Comparison of ENCODE assay signal across 14 cellular contexts in the genomic region with DNA sequence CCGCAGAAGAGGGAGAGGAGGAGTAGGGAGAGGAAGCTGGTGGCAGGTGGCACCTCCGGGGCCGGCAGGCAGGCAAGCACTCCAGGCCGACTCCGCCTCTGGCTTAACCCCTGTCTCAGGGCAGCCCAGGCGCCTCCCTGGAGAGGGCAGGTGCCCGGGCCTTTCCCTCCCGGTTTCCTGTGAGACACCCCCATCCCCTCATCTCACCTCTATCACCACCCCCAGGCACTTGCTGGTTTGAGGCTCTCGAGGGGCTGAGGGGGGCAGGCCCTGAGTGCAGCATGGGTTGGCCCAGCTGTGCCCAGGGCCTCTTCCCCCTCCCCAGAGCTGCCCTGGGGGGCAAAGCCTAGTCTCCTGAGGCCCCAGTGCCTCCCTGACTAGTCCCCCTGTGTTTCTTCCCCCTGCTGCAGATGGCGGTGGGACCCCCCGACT. TPM values are rescaled to one million over a fixed set of nuclear protein-coding genes. Genes with fewer than 3 reads are reported as not detected.
A peak's percentile ranks its signal among the peaks of the same experiment; 100 is the strongest.
DNase-seq lines count a peak whose midpoint lies in the region; ATAC-seq, FAIRE-seq and TF ChIP-seq lines count a peak whose summit lies in the region.
"Had no signal": no experiment of that assay in that cellular context is flagged by ENCODE, and none has a peak within 500 bp of the region (broad histone marks: within the 10 kb centered on the region; RNA-seq: fewer than 3 reads in every experiment).

No MANE protein-coding gene starts in this region.

- FAIRE-seq in small intestine (lab: Jason Lieb, UNC), result no peak

- no peaks in the 10 kb centered on the region for H3K9me3 ChIP-seq in RWPE2 (ENCODE audit: severe bottlenecking)
- H3K9me3 ChIP-seq in small intestine (ENCODE audit: control insufficient read depth, low read depth), result no peaks in the 10 kb centered on the region
- H3K9me3 ChIP-seq: suprapubic skin had no signal

- no peaks in the 10 kb centered on the region for H3K36me3 Mint-ChIP-seq in activated naive CD4-positive, alpha-beta T cell treated with anti-CD3 and anti-CD28 coated beads, Interleukin-2, amount 50 U/mL, for 72 hours
- H3K36me3 Mint-ChIP-seq in activated naive CD4-positive, alpha-beta T cell treated with anti-CD3 and anti-CD28 coated beads, Interleukin-2, amount 10 ng/mL, durations not matched to agents 7 days and 5 days, result peaks cover 12% of the 10 kb centered on the region
- H3K36me3 Mint-ChIP-seq: brain, natural killer cell had no signal

- CTCF ChIA-PET in activated naive CD4-positive, alpha-beta T cell treated with anti-CD3 and anti-CD28 coated beads, Interleukin-2, amount 10 ng/mL, durations not matched to agents 7 days and 5 days (lab: Charles Lee), result interaction anchor here (1.1 to 2.3 kb wide), 6 partner anchors 9 to 305 kb away, joined by 3 to 14 read pairs (median 4); a partner anchor contains a TSS

- H3K4me1 Mint-ChIP-seq in activated naive CD4-positive, alpha-beta T cell treated with anti-CD3 and anti-CD28 coated beads, Interleukin-2, amount 10 ng/mL, durations not matched to agents 7 days and 5 days, result no peaks in the 10 kb centered on the region
- H3K4me1 Mint-ChIP-seq: CD14-positive monocyte had no signal

- no peak overlapping the region for H3K4me3 Mint-ChIP-seq in activated naive CD4-positive, alpha-beta T cell treated with anti-CD3 and anti-CD28 coated beads, Interleukin-2, amount 10 ng/mL, durations not matched to agents 7 days and 5 days
- H3K4me3 Mint-ChIP-seq: brain, CD14-positive monocyte, natural killer cell had no signal

- no peaks in the 10 kb centered on the region for H3K4me1 ChIP-seq in RWPE2 (ENCODE audit: insufficient read depth, poor library complexity, severe bottlenecking)
- H3K4me1 ChIP-seq in small intestine (ENCODE audit: control insufficient read depth in 2 of 2, insufficient read depth in 1 of 2, low read depth in 1 of 2, low read length in 1 of 2), result no peaks in the 10 kb centered on the region

- WGBS in small intestine, 3 donors, result 16 to 43% (median 21%) methylated on average over 7 to 11 of the region's 11 CpGs

- H3K27ac ChIP-seq in RWPE2 (ENCODE audit: poor library complexity, severe bottlenecking) (no peak overlapping the region), small intestine (ENCODE audit: low read depth in 1 of 2, low read length in 1 of 2) (no peak overlapping the region)
- H3K27ac ChIP-seq: suprapubic skin had no signal

- ATAC-seq in activated naive CD4-positive, alpha-beta T cell treated with anti-CD3 and anti-CD28 coated beads, Interleukin-2, amount 50 U/mL, for 72 hours, result peak; percentile 12 to 25
- ATAC-seq in RWPE2 (ENCODE audit: low read depth), result peak; percentile 34; the same call in 2 of the 3 replicates
- ATAC-seq in GM19467 (IDR thresholded peaks at IDR 0.05; ENCODE audit: unreplicated experiment), result no peak

- peaks cover 23% of the 10 kb centered on the region for H3K27me3 Mint-ChIP-seq in activated naive CD4-positive, alpha-beta T cell treated with anti-CD3 and anti-CD28 coated beads, Interleukin-2, amount 10 ng/mL, durations not matched to agents 7 days and 5 days
- H3K27me3 Mint-ChIP-seq: brain had no signal

- peak overlapping the region in 1 of 2 donors; percentile 55 for H3K27ac Mint-ChIP-seq in activated naive CD4-positive, alpha-beta T cell treated with anti-CD3 and anti-CD28 coated beads, Interleukin-2, amount 50 U/mL, for 72 hours
- H3K27ac Mint-ChIP-seq in activated naive CD4-positive, alpha-beta T cell treated with anti-CD3 and anti-CD28 coated beads, Interleukin-2, amount 10 ng/mL, durations not matched to agents 7 days and 5 days, result no peak overlapping the region
- H3K27ac Mint-ChIP-seq: natural killer cell had no signal

- no peak for DNase-seq in activated naive CD4-positive, alpha-beta T cell treated with anti-CD3 and anti-CD28 coated beads, Interleukin-2, amount 50 U/mL, for 72 hours (ENCODE audit: low spot score in 2 of 2)
- no peak for DNase-seq in activated naive CD4-positive, alpha-beta T cell treated with anti-CD3 and anti-CD28 coated beads, Interleukin-2, amount 10 ng/mL, durations not matched to agents 7 days and 5 days
- DNase-seq in HT-29 (ENCODE audit: low spot score), result peak; percentile 61
- DNase-seq in RWPE2 (ENCODE audit: low spot score), result peak; percentile 60
- DNase-seq in small intestine, result peak; percentile 20
- DNase-seq in COR-L47 (lab: John Stamatoyannopoulos, UW), result no peak
- DNase-seq in NCI-H146 treated with DMSO at 0.1 percent for 48 hours (lab: John Stamatoyannopoulos, UW; ENCODE audit: unreplicated experiment), result no peak
- DNase-seq: KG1, natural killer cell had no signal

- no peaks in the 10 kb centered on the region for H3K9me3 Mint-ChIP-seq in activated naive CD4-positive, alpha-beta T cell treated with anti-CD3 and anti-CD28 coated beads, Interleukin-2, amount 50 U/mL, for 72 hours
- no peaks in the 10 kb centered on the region for H3K9me3 Mint-ChIP-seq in activated naive CD4-positive, alpha-beta T cell treated with anti-CD3 and anti-CD28 coated beads, Interleukin-2, amount 10 ng/mL, durations not matched to agents 7 days and 5 days
- H3K9me3 Mint-ChIP-seq: natural killer cell had no signal

- TF ChIP-seq CTCF in RWPE2 (IDR thresholded peaks at IDR 0.05; ENCODE audit: poor library complexity, severe bottlenecking), result no peak

- H3K4me3 ChIP-seq in RWPE2 (ENCODE audit: severe bottlenecking) (no peak overlapping the region), small intestine (ENCODE audit: low read depth in 1 of 2, low read length in 2 of 2) (no peak overlapping the region)
- H3K4me3 ChIP-seq: suprapubic skin had no signal

- H3K36me3 ChIP-seq in RWPE2 (ENCODE audit: low read depth) (peaks cover 5% of the 10 kb centered on the region), small intestine (ENCODE audit: control insufficient read depth in 2 of 2, insufficient read depth in 2 of 2, low read length in 2 of 2) (peaks cover 0 to 4% of the 10 kb centered on the region in 2 donors)

- no peaks in the 10 kb centered on the region for H3K27me3 ChIP-seq in RWPE2 (ENCODE audit: insufficient read depth, poor library complexity, severe bottlenecking)
- H3K27me3 ChIP-seq in small intestine (ENCODE audit: control insufficient read depth in 2 of 2, insufficient read depth in 2 of 2, low read length in 2 of 2), result peaks cover 0 to 4% of the 10 kb centered on the region in 2 donors

RNA-seq across cellular contexts. Expression of a gene that starts 6.0 kb away (rescaled TPM):
- total RNA-seq in activated naive CD4-positive, alpha-beta T cell treated with anti-CD3 and anti-CD28 coated beads, Interleukin-2, amount 50 U/mL, for 72 hours, result 1 to 10 TPM in 1 of 2 donors, under 1 TPM in 1; 0.80 to 2.0 TPM
- 0.89 TPM in 1 of 2 replicates, not detected in the other for total RNA-seq in HT-29 (2014; rRNA removed; shearing (Covaris generic))
- 1 to 10 TPM in 2 of 3 donors, not detected in 1; 1.3 to 1.6 TPM for polyA plus RNA-seq in small intestine
- total RNA-seq: natural killer cell had no signal

RNA-seq across cellular contexts. Expression of a gene that starts 8.8 kb away (rescaled TPM):
- total RNA-seq in activated naive CD4-positive, alpha-beta T cell treated with anti-CD3 and anti-CD28 coated beads, Interleukin-2, amount 50 U/mL, for 72 hours, result 10 to 100 TPM; 85.3 to 90.7 TPM
- 72.2 and 79.2 TPM in 2 replicates for total RNA-seq in HT-29 (2014; rRNA removed; shearing (Covaris generic))
- polyA plus RNA-seq in small intestine, result 10 to 100 TPM; 49.2 to 80.4 (median 55.1) TPM

RNA-seq across cellular contexts. Expression of a gene that starts 9.4 kb away (rescaled TPM):
- 10 to 100 TPM; 30.1 to 38.7 TPM for total RNA-seq in activated naive CD4-positive, alpha-beta T cell treated with anti-CD3 and anti-CD28 coated beads, Interleukin-2, amount 50 U/mL, for 72 hours
- total RNA-seq in HT-29 (2014; rRNA removed; shearing (Covaris generic)), result 21.1 and 23.2 TPM in 2 replicates
- polyA plus RNA-seq in small intestine, result 10 to 100 TPM; 14.6 to 15.2 (median 15.0) TPM

RNA-seq across cellular contexts. Expression of a gene that starts 18.2 kb away (rescaled TPM):
- not detected for total RNA-seq in activated naive CD4-positive, alpha-beta T cell treated with anti-CD3 and anti-CD28 coated beads, Interleukin-2, amount 50 U/mL, for 72 hours
- total RNA-seq in HT-29 (2014; rRNA removed; shearing (Covaris generic)), result not detected in 2 replicates
- polyA plus RNA-seq in small intestine, result not detected
- total RNA-seq: fibroblast of villous mesenchyme, natural killer cell, suprapubic skin had no signal
- polyA plus RNA-seq: CD14-positive monocyte had no signal

RNA-seq across cellular contexts. Expression of a gene that starts 26.2 kb away (rescaled TPM):
- total RNA-seq in activated naive CD4-positive, alpha-beta T cell treated with anti-CD3 and anti-CD28 coated beads, Interleukin-2, amount 50 U/mL, for 72 hours, result 10 to 100 TPM in 1 of 2 donors, 1 to 10 TPM in 1; 3.4 to 14.1 TPM
- total RNA-seq in HT-29 (2014; rRNA removed; shearing (Covaris generic)), result 0.79 TPM in 1 of 2 replicates, not detected in the other
- polyA plus RNA-seq in small intestine, result 1 to 10 TPM in 1 of 3 donors, not detected in 2; 1.4 TPM
- total RNA-seq: fibroblast of villous mesenchyme had no signal
- polyA plus RNA-seq: CD14-positive monocyte had no signal

Comparison
In these comparisons a context has a peak if more than half of its experiments do, and no peak if none do; other contexts are left out.
1. DNase-seq: peak in HT-29 (single experiment), RWPE2 (single experiment) and small intestine (single experiment); none in activated naive CD4-positive, alpha-beta T cell treated with anti-CD3 and anti-CD28 coated beads, Interleukin-2, amount 50 U/mL, for 72 hours (0 of 2), activated naive CD4-positive, alpha-beta T cell treated with anti-CD3 and anti-CD28 coated beads, Interleukin-2, amount 10 ng/mL, durations not matched to agents 7 days and 5 days (single experiment), COR-L47 (single experiment) and NCI-H146 treated with DMSO at 0.1 percent for 48 hours (single experiment).